Comparison of ENCODE assay signal across 11 cellular contexts in the genomic region with DNA sequence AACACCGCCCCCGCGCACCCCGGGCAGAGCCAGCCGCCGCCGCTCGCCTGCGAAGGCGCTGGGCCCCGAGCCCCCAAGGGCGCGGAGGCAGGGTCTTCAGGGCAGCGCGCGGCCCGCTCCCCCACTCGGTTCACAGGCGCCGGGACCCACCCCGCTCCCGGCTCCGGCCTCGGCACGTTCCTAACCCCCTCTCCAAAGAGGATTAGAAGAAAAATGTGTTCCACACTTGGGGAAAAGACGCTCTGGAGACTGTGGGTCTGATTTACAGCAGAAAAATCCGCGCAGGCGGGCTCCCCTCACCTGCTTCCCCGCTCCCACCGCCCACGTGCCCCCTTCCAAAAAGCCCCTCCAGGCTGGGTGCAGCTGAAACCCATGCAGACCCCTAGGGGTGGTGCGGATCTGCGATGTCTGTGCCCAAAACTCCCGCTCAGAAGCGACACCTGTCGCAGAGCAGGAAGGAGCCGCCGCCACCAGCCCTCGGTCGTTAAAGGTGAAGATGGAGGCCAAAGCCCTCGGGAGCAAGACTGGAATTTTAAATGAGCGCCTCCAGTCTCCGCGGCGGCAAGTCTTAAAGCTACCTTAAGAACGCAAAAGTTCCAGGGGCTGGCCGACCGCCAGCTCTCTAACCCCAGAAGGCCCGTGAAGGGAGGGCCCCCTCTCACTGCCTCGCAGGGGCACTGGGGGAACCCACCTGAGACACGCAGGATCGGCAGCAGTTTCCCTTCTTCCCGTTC. TPM values are rescaled to one million over a fixed set of nuclear protein-coding genes. Genes with fewer than 3 reads are reported as not detected.
DNase-seq lines count a peak whose midpoint lies in the region; ATAC-seq and TF ChIP-seq lines count a peak whose summit lies in the region.
"Had no signal": no experiment of that assay in that cellular context is flagged by ENCODE, and none has a peak within 500 bp of the region (broad histone marks: within the 10 kb centered on the region; RNA-seq: fewer than 3 reads in every experiment).

No MANE protein-coding gene starts in this region.

- H3K9me2 ChIP-seq in OCI-LY7 (ENCODE audit: insufficient read depth, low read length): no peaks in the 10 kb centered on the region

- peaks cover 19 to 21% of the 10 kb centered on the region in 2 donors for H3K4me1 Mint-ChIP-seq in effector memory CD8-positive, alpha-beta T cell (ENCODE audit: low read depth in 2 of 2)

- no peaks in the 10 kb centered on the region for H3K4me1 ChIP-seq in OCI-LY7 (ENCODE audit: insufficient read depth, low read length, poor library complexity, severe bottlenecking)

- no peaks in the 10 kb centered on the region for H3K9me3 Mint-ChIP-seq in effector memory CD8-positive, alpha-beta T cell

- no peak for TF ChIP-seq CTCF in retinal pigment epithelial cell (conservative IDR thresholded peaks at IDR 0.05; ENCODE audit: low read depth, low read length)
- no peak for TF ChIP-seq CTCF in OCI-LY7 (conservative IDR thresholded peaks at IDR 0.05; ENCODE audit: low read length)

- no TSS peak for BruUV-seq in OCI-LY7 (replicated peaks; lab: Mats Ljungman, UMichigan)

- intact Hi-C loops in OCI-LY7 (cut with micrococcal nuclease; ENCODE audit: unreplicated experiment): no loop called here

- POLR2A ChIA-PET in OCI-LY7 (lab: Charles Lee): no interaction called here

- H3K27ac Mint-ChIP-seq in effector memory CD8-positive, alpha-beta T cell: peak overlapping the region in 1 of 2 donors; percentile 59

- H3K79me2 ChIP-seq in OCI-LY7 (ENCODE audit: insufficient read depth, low read depth, low read length): no peaks in the 10 kb centered on the region

- H3K36me3 Mint-ChIP-seq in effector memory CD8-positive, alpha-beta T cell (ENCODE audit: insufficient read depth): peaks cover 5% of the 10 kb centered on the region

- DNase-seq in NCI-H2227 (lab: John Stamatoyannopoulos, UW; ENCODE audit: unreplicated experiment) (peak; percentile 39), NCI-H2227 treated with DMSO at 0.1 percent for 48 hours (lab: John Stamatoyannopoulos, UW) (no peak), HuH-7.5 (ENCODE audit: low spot score) (peak; percentile 10), retinal pigment epithelial cell (ENCODE audit: low read depth) (no peak), H4 (ENCODE audit: low spot score) (no peak), OCI-LY7 (ENCODE audit: low spot score) (no peak)
- DNase-seq in effector memory CD8-positive, alpha-beta T cell: no peak
- DNase-seq: activated CD4-positive, alpha-beta T cell treated with anti-CD3 and anti-CD28 coated beads, Interleukin-2, amount 50 U/mL, for 4 hours; gastrocnemius medialis; NCI-H1048 had no signal

- H4K20me1 ChIP-seq in OCI-LY7 (ENCODE audit: insufficient read depth, low read length): no peaks in the 10 kb centered on the region

- peak overlapping the region; percentile 71 to 74 for H3K4me3 Mint-ChIP-seq in effector memory CD8-positive, alpha-beta T cell

- CTCF ChIA-PET in OCI-LY7 (lab: Charles Lee; ENCODE audit: unreplicated experiment): no interaction called here

- H3K4me2 ChIP-seq in OCI-LY7 (ENCODE audit: low read length): no peak overlapping the region

- H2AFZ ChIP-seq in OCI-LY7 (ENCODE audit: low read length): no peak overlapping the region

- H3K4me3 ChIP-seq in retinal pigment epithelial cell (ENCODE audit: low read length) (peak overlapping the region; percentile 6), OCI-LY7 (ENCODE audit: low read depth, low read length, poor library complexity, severe bottlenecking) (no peak overlapping the region)
- H3K4me3 ChIP-seq: gastrocnemius medialis had no signal

- H3K36me3 ChIP-seq in OCI-LY7 (ENCODE audit: insufficient read depth, low read length): peaks cover 17% of the 10 kb centered on the region

- peaks cover 16 to 35% of the 10 kb centered on the region in 2 donors for H3K27me3 Mint-ChIP-seq in effector memory CD8-positive, alpha-beta T cell

- no peak overlapping the region for H3K27ac ChIP-seq in OCI-LY7 (ENCODE audit: low read depth, low read length, poor library complexity, severe bottlenecking)
- H3K27ac ChIP-seq: gastrocnemius medialis had no signal

- peak; percentile 38 for ATAC-seq in effector memory CD8-positive, alpha-beta T cell (replicated peaks)
- ATAC-seq in GM21515 (IDR thresholded peaks at IDR 0.05; ENCODE audit: unreplicated experiment): no peak
- ATAC-seq: gastrocnemius medialis had no signal

- H3K9me3 ChIP-seq in OCI-LY7 (ENCODE audit: low read length): no peaks in the 10 kb centered on the region
- H3K9me3 ChIP-seq: gastrocnemius medialis had no signal

RNA-seq across cellular contexts. Expression of a gene that starts 0.6 kb away (rescaled TPM):
- 0.04 TPM in 2 replicates for total RNA-seq in H4 (2014; rRNA removed; shearing (Covaris generic))
- 0.19 and 0.93 TPM in 2 replicates for total RNA-seq in OCI-LY7 (2014; rRNA removed; shearing (Covaris generic))
- total RNA-seq in OCI-LY7 (2022): 0.38 and 0.55 TPM in 2 replicates

RNA-seq across cellular contexts. Expression of a gene that starts 18.6 kb away (rescaled TPM):
- 113 and 140 TPM in 2 replicates for total RNA-seq in H4 (2014; rRNA removed; shearing (Covaris generic))
- 249 and 330 TPM in 2 replicates for total RNA-seq in OCI-LY7 (2014; rRNA removed; shearing (Covaris generic))
- total RNA-seq in OCI-LY7 (2022): 589 and 605 TPM in 2 replicates

RNA-seq across cellular contexts. Expression of a gene that starts 25.2 kb away (rescaled TPM):
- 0.12 and 1.6 TPM in 2 replicates for total RNA-seq in H4 (2014; rRNA removed; shearing (Covaris generic))
- total RNA-seq in OCI-LY7 (2014; rRNA removed; shearing (Covaris generic)): not detected in 2 replicates
- total RNA-seq in OCI-LY7 (2022): not detected in 2 replicates

RNA-seq across cellular contexts. Expression of a gene that starts 55.0 kb away (rescaled TPM):
- 52.2 and 67.1 TPM in 2 replicates for total RNA-seq in H4 (2014; rRNA removed; shearing (Covaris generic))
- total RNA-seq in OCI-LY7 (2014; rRNA removed; shearing (Covaris generic)): 54.0 and 57.0 TPM in 2 replicates
- 42.2 and 48.0 TPM in 2 replicates for total RNA-seq in OCI-LY7 (2022)

Comparison
In these comparisons a context has a peak if more than half of its experiments do, and no peak if none do; other contexts are left out.
1. DNase-seq: peak in NCI-H2227 (single experiment) and HuH-7.5 (single experiment); none in NCI-H2227 treated with DMSO at 0.1 percent for 48 hours (single experiment), effector memory CD8-positive, alpha-beta T cell (0 of 3), retinal pigment epithelial cell (single experiment), H4 (single experiment) and OCI-LY7 (single experiment).